In genomic region chr18:77635858-77636257, GRCh38 we compare ENCODE assay signal across 18 cellular contexts.
DNase-seq lines count a peak whose midpoint lies in the region; ATAC-seq, FAIRE-seq and TF ChIP-seq lines count a peak whose summit lies in the region.
"Had no signal": no experiment of that assay in that cellular context is flagged by ENCODE, and none has a peak within 500 bp of the region (broad histone marks: within the 10 kb centered on the region; RNA-seq: fewer than 3 reads in every experiment).

No MANE protein-coding gene starts in this region.

- no peak overlapping the region for H3K4me3 ChIP-seq in right atrium auricular region
- H3K4me3 ChIP-seq: BLaER1 treated with 17β-estradiol and CSF1 and Interleukin-3, amounts not matched to agents 10 nM and 100 nM; GM12878; GM23248; HAP-1 had no signal

- ATAC-seq in Right ventricle myocardium superior (ENCODE audit: poor library complexity): peak; percentile 29
- ATAC-seq in left ventricle myocardium superior: peak; percentile 57
- peak; percentile 46 for ATAC-seq in sciatic nerve
- no peak for ATAC-seq in HG03280 (IDR thresholded peaks at IDR 0.05; ENCODE audit: unreplicated experiment)
- no peak for ATAC-seq in GM19455 (IDR thresholded peaks at IDR 0.05; ENCODE audit: unreplicated experiment)
- ATAC-seq: CD8-positive, alpha-beta T cell; GM12878 had no signal

- H3K27ac ChIP-seq in right atrium auricular region: no peak overlapping the region
- H3K27ac ChIP-seq: BLaER1 treated with 17β-estradiol and CSF1 and Interleukin-3, amounts not matched to agents 10 nM and 100 nM; GM23248; HL-60 had no signal

- DNase-seq in Right ventricle myocardium superior: no peak
- no peak for DNase-seq in right atrium auricular region (ENCODE audit: low spot score)
- no peak for DNase-seq in left ventricle myocardium superior
- no peak for DNase-seq in sciatic nerve (ENCODE audit: low spot score)
- DNase-seq in D721Med (ENCODE audit: insufficient read length, low spot score): no peak
- DNase-seq: Calu3; CD8-positive, alpha-beta T cell; DMS 273 treated with DMSO at 0.1 percent for 48 hours; DMS53; DND-41; EL had no signal

- intact Hi-C loops in Right ventricle myocardium superior (cut with DNase I): no loop called here
- intact Hi-C loops in left ventricle myocardium superior (cut with micrococcal nuclease): no loop called here
- intact Hi-C loops in sciatic nerve (cut with DNase I): no loop called here

- no peak for TF ChIP-seq CTCF in right atrium auricular region (IDR thresholded peaks at IDR 0.05)
- TF ChIP-seq CTCF in D721Med (IDR thresholded peaks at IDR 0.05; ENCODE audit: insufficient read depth, missing control alignments): no peak

- no peak for FAIRE-seq in D721Med (lab: Jason Lieb, UNC)
- FAIRE-seq: GM12878 had no signal

- no peaks in the 10 kb centered on the region for H3K36me3 ChIP-seq in right atrium auricular region
- H3K36me3 ChIP-seq: BLaER1 treated with 17β-estradiol and CSF1 and Interleukin-3, amounts not matched to agents 10 nM and 100 nM; HAP-1 had no signal

- no peaks in the 10 kb centered on the region for H3K27me3 ChIP-seq in right atrium auricular region
- H3K27me3 ChIP-seq: BLaER1 treated with 17β-estradiol and CSF1 and Interleukin-3, amounts not matched to agents 10 nM and 100 nM had no signal

- H3K9me3 ChIP-seq in right atrium auricular region: no peaks in the 10 kb centered on the region
- H3K9me3 ChIP-seq: HAP-1 had no signal

- H3K4me1 ChIP-seq in right atrium auricular region: peaks cover 0 to 3% of the 10 kb centered on the region in 2 donors
- H3K4me1 ChIP-seq: HAP-1 had no signal

Comparison
In these comparisons a context has a peak if more than half of its experiments do, and no peak if none do; other contexts are left out.
1. ATAC-seq: peak in Right ventricle myocardium superior (single experiment), left ventricle myocardium superior (single experiment) and sciatic nerve (single experiment); none in HG03280 (single experiment) and GM19455 (single experiment).